ENCODE assay signal across 8 cellular contexts in the genomic region with DNA sequence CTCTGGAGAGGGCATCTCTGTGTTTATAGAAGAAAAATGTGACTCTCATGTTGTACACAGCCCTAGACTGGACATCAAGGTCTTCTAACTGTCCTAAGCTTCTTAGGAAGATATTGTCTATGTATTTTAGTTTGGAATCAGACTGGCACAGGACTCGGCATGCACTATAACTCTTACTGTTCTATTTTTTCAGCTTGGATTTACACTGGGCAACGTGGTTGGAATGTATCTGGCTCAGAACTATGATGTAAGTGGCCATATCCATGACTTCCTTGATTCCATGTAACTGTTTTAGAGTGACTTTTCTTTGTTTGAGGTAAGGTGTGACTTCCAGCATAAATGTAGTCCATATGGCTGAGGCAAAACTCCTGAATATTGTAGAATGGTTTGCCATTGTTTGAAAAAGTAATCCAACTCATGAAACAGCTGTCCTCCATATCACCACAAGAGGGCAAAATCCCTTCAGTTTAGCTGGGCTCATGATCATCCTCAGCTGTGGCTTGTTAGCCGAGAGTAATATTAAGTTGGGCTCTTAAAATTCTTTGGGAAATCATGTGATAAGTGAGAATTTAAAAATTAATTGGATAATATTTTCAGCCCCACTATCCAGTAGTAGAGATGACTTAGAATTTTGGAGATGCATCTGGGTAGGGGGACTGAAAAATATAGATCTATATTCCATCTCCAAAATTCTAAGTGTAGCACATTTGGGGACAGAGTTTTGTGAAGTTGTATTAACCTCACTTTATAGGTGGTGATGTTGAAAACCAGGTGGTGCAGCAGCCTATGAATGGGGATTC. TPM values are rescaled to one million over a fixed set of nuclear protein-coding genes. Genes with fewer than 3 reads are reported as not detected.
DNase-seq lines count a peak whose midpoint lies in the region; ATAC-seq and TF ChIP-seq lines count a peak whose summit lies in the region.

No MANE protein-coding gene starts in this region.

- peaks cover 4% of the 10 kb centered on the region for H3K36me3 ChIP-seq in breast epithelium
- peaks cover 16% of the 10 kb centered on the region for H3K36me3 ChIP-seq in upper lobe of right lung

- intact Hi-C loops in CD14-positive monocyte (cut with micrococcal nuclease) (no loop called here), breast epithelium (cut with DNase I; ENCODE audit: low total_unique reads) (no loop called here), upper lobe of right lung (cut with DNase I) (no loop called here)

- H3K4me1 ChIP-seq in breast epithelium (peaks cover 0 to 2% of the 10 kb centered on the region in 2 donors), upper lobe of right lung (peaks cover 20% of the 10 kb centered on the region)

- DNase-seq in CD14-positive monocyte (ENCODE audit: low spot score), result no peak
- DNase-seq in NCI-H748 (lab: John Stamatoyannopoulos, UW; ENCODE audit: unreplicated experiment), result peak; percentile 69
- DNase-seq in breast epithelium (ENCODE audit: low spot score in 2 of 2), result no peak
- no peak for DNase-seq in left lobe of liver (ENCODE audit: low spot score)
- DNase-seq in upper lobe of right lung, result no peak

- H3K9me3 Mint-ChIP-seq in CD14-positive monocyte, result peaks cover 0 to 4% (median 0%) of the 10 kb centered on the region in 7 donors

- H3K27ac Mint-ChIP-seq in CD14-positive monocyte, result peak overlapping the region in 1 of 7 donors; percentile 16

- H3K4me1 Mint-ChIP-seq in CD14-positive monocyte, result peaks cover 3% of the 10 kb centered on the region

- H3K27ac ChIP-seq in breast epithelium, result peak overlapping the region; percentile 1 to 22
- H3K27ac ChIP-seq in upper lobe of right lung, result no peak overlapping the region

- no peak overlapping the region for H3K4me3 Mint-ChIP-seq in CD14-positive monocyte

- H3K27me3 ChIP-seq in breast epithelium (no peaks in the 10 kb centered on the region), upper lobe of right lung (no peaks in the 10 kb centered on the region)

- H3K27me3 Mint-ChIP-seq in CD14-positive monocyte (ENCODE audit: low read depth in 3 of 3), result no peaks in the 10 kb centered on the region

- H3K4me3 ChIP-seq in breast epithelium (no peak overlapping the region), upper lobe of right lung (no peak overlapping the region)

- no peaks in the 10 kb centered on the region for H3K9me3 ChIP-seq in breast epithelium
- no peaks in the 10 kb centered on the region for H3K9me3 ChIP-seq in upper lobe of right lung

- TF ChIP-seq CTCF in CD14-positive monocyte (IDR thresholded peaks at IDR 0.05) (peak; percentile 73), breast epithelium (IDR thresholded peaks at IDR 0.05) (peak; percentile 49 to 88 (median 65)), upper lobe of right lung (IDR thresholded peaks at IDR 0.05) (peak; percentile 83)

- TF ChIP-seq POLR2A in breast epithelium (IDR thresholded peaks at IDR 0.05), result no peak

- H3K36me3 Mint-ChIP-seq in CD14-positive monocyte, result peaks cover 47 to 55% of the 10 kb centered on the region in 2 donors

- peak; percentile 85 for ATAC-seq in GM18868 (IDR thresholded peaks at IDR 0.05; ENCODE audit: unreplicated experiment)
- peak; percentile 94 for ATAC-seq in HG03354 (IDR thresholded peaks at IDR 0.05; ENCODE audit: poor library complexity, severe bottlenecking, unreplicated experiment)
- ATAC-seq in left lobe of liver, result peak; percentile 85
- ATAC-seq in upper lobe of right lung, result peak; percentile 85
- ATAC-seq in GM21390 (IDR thresholded peaks at IDR 0.05; ENCODE audit: unreplicated experiment), result no peak

RNA-seq across cellular contexts. Expression of gene STMP1, which starts 10.4 kb away (rescaled TPM):
- 100 to 1,000 TPM in 1 of 2 donors, 10 to 100 TPM in 1; 88.8 to 108 TPM for polyA plus RNA-seq in CD14-positive monocyte
- 10 to 100 TPM; 13.9 to 27.2 (median 18.4) TPM for total RNA-seq in breast epithelium
- 12.5 TPM for total RNA-seq in left lobe of liver
- 23.4 TPM for total RNA-seq in upper lobe of right lung

RNA-seq across cellular contexts. Expression of gene SLC13A4, which starts 55.2 kb away (rescaled TPM):
- not detected for polyA plus RNA-seq in CD14-positive monocyte
- under 1 TPM in 2 of 3 donors, not detected in 1; 0.29 to 0.32 TPM for total RNA-seq in breast epithelium
- 0.35 TPM for total RNA-seq in left lobe of liver
- not detected for total RNA-seq in upper lobe of right lung
